Comparison of ENCODE assay signal across 9 cellular contexts in genomic region chr17:43766413-43767052, GRCh38. TPM values are rescaled to one million over a fixed set of nuclear protein-coding genes. Genes with fewer than 3 reads are reported as not detected.
DNase-seq lines count a peak whose midpoint lies in the region; ATAC-seq, FAIRE-seq and TF ChIP-seq lines count a peak whose summit lies in the region.
"Had no signal": no experiment of that assay in that cellular context is flagged by ENCODE, and none has a peak within 500 bp of the region (broad histone marks: within the 10 kb centered on the region; RNA-seq: fewer than 3 reads in every experiment).

No MANE protein-coding gene starts in this region.

- no peak overlapping the region for H3K4me2 ChIP-seq in smooth muscle cell

- H3K27me3 ChIP-seq in right atrium auricular region: no peaks in the 10 kb centered on the region
- H3K27me3 ChIP-seq in smooth muscle cell (ENCODE audit: low read depth): no peaks in the 10 kb centered on the region

- peak; percentile 43 for FAIRE-seq in A204.1 (lab: Jason Lieb, UNC)

- no peak overlapping the region for H2AFZ ChIP-seq in smooth muscle cell (ENCODE audit: low read depth)

- no peaks in the 10 kb centered on the region for H3F3A ChIP-seq in smooth muscle cell (ENCODE audit: low read depth)

- H3K9me3 ChIP-seq in right atrium auricular region (no peaks in the 10 kb centered on the region), smooth muscle cell (replicated peaks; ENCODE audit: low read depth) (no peaks in the 10 kb centered on the region)

- TF ChIP-seq CTCF in GM10266 (IDR thresholded peaks at IDR 0.05; ENCODE audit: control insufficient read depth, insufficient read depth, low read depth, missing control alignments): peak; percentile 79
- TF ChIP-seq CTCF in right atrium auricular region (IDR thresholded peaks at IDR 0.05): peak; percentile 82 to 88
- TF ChIP-seq CTCF in smooth muscle cell (IDR thresholded peaks at IDR 0.05; ENCODE audit: borderline replicate concordance, insufficient read depth, poor library complexity, severe bottlenecking): peak; percentile 61

- no peaks in the 10 kb centered on the region for H3K79me2 ChIP-seq in smooth muscle cell (ENCODE audit: low read depth)

- no peak for ATAC-seq in GM18505 (IDR thresholded peaks at IDR 0.05; ENCODE audit: unreplicated experiment)

- 60% methylated on average over 7 of the region's 7 CpGs for WGBS in smooth muscle cell (ENCODE audit: low lambda C conversion rate)

- H3K27ac ChIP-seq in right atrium auricular region (no peak overlapping the region), smooth muscle cell (ENCODE audit: low read depth) (no peak overlapping the region)

- no peak for TF ChIP-seq POLR2A in GM18505 (IDR thresholded peaks at IDR 0.05; ENCODE audit: borderline replicate concordance, extremely low read depth, insufficient read depth, insufficient read length)

- H4K20me1 ChIP-seq in smooth muscle cell (ENCODE audit: low read depth): no peaks in the 10 kb centered on the region

- no peak overlapping the region for H3K9ac ChIP-seq in smooth muscle cell (ENCODE audit: low read depth)

- H3K4me1 ChIP-seq in right atrium auricular region (peaks cover 0 to 22% of the 10 kb centered on the region in 2 donors), smooth muscle cell (ENCODE audit: low read depth) (no peaks in the 10 kb centered on the region)

- DNase-seq in GM10266 (ENCODE audit: extremely low spot score) (no peak), NCI-H748 treated with DMSO at 0.1 percent for 48 hours (lab: John Stamatoyannopoulos, UW) (peak; percentile 35), right atrium auricular region (ENCODE audit: low spot score) (peak; percentile 78), smooth muscle cell (lab: John Stamatoyannopoulos, UW; ENCODE audit: unreplicated experiment) (no peak), DMS153 (lab: John Stamatoyannopoulos, UW) (no peak)
- peak; percentile 60 for DNase-seq in activated naive CD4-positive, alpha-beta T cell treated with Interleukin-2 at 50 U/mL for 16 hours

- H3K4me3 ChIP-seq in right atrium auricular region: no peak overlapping the region
- H3K4me3 ChIP-seq in smooth muscle cell: no peak overlapping the region

- H3K36me3 ChIP-seq in right atrium auricular region (peaks cover 45% of the 10 kb centered on the region), smooth muscle cell (ENCODE audit: low read depth) (no peaks in the 10 kb centered on the region)

RNA-seq across cellular contexts. Expression of gene SOST, which starts 7.9 kb away (rescaled TPM):
- total RNA-seq in right atrium auricular region (not detected), smooth muscle cell (not detected in 2 replicates)
- polyA plus RNA-seq in smooth muscle cell: not detected in 2 replicates
- polyA plus RNA-seq: esophagus had no signal

RNA-seq across cellular contexts. Expression of gene DUSP3, which starts 12.2 kb away (rescaled TPM):
- total RNA-seq in right atrium auricular region (100 to 1,000 TPM; 151 to 175 TPM), smooth muscle cell (33.2 and 34.4 TPM in 2 replicates)
- 25.6 and 35.9 TPM in 2 replicates for polyA plus RNA-seq in smooth muscle cell

RNA-seq across cellular contexts. Expression of gene CFAP97D1, which starts 13.7 kb away (rescaled TPM):
- total RNA-seq in right atrium auricular region (not detected), smooth muscle cell (0.09 TPM in 2 replicates)
- polyA plus RNA-seq in smooth muscle cell: not detected in 2 replicates

Comparison
In these comparisons a context has a peak if more than half of its experiments do, and no peak if none do; other contexts are left out.
1. DNase-seq: peak in NCI-H748 treated with DMSO at 0.1 percent for 48 hours (single experiment), activated naive CD4-positive, alpha-beta T cell treated with Interleukin-2 at 50 U/mL for 16 hours (single experiment) and right atrium auricular region (single experiment); none in GM10266 (single experiment), smooth muscle cell (single experiment) and DMS153 (single experiment).
2. Peak in every context shown above with its lines, with median percentiles within 50 percentile points of each other: CTCF ChIP-seq.